In genomic region chr2:210063306-210063705, GRCh38 we compare ENCODE assay signal across 34 cellular contexts.
DNase-seq lines count a peak whose midpoint lies in the region; ATAC-seq, FAIRE-seq and TF ChIP-seq lines count a peak whose summit lies in the region.
"Had no signal": no experiment of that assay in that cellular context is flagged by ENCODE, and none has a peak within 500 bp of the region (broad histone marks: within the 10 kb centered on the region; RNA-seq: fewer than 3 reads in every experiment).

No MANE protein-coding gene starts in this region.

- no peak overlapping the region for H3K4ac ChIP-seq in mesenchymal stem cell (ENCODE audit: low read depth in 1 of 2, low read length in 2 of 2)

- 73% methylated on average over 2 of the region's 2 CpGs for WGBS in HepG2 (ENCODE audit: low lambda C conversion rate)
- no CpG with 5 or more reads among the region's 2 CpGs for WGBS in right lobe of liver (ENCODE audit: insufficient coverage, low coverage, low lambda C conversion rate, missing lambda C conversion rate)
- WGBS in mesenchymal stem cell = 98% methylated on average over 2 of the region's 2 CpGs

- no TSS peak for BruUV-seq in HepG2 (replicated peaks; lab: Mats Ljungman, UMichigan)
- BruUV-seq in OCI-LY7 (replicated peaks; lab: Mats Ljungman, UMichigan) = no TSS peak

- intact Hi-C loops in HepG2 (cut with micrococcal nuclease; ENCODE audit: unreplicated experiment) = no loop called here
- intact Hi-C loops in right lobe of liver (cut with DNase I) = no loop called here
- intact Hi-C loops in OCI-LY7 (cut with micrococcal nuclease; ENCODE audit: unreplicated experiment) = no loop called here
- intact Hi-C loops in tibial artery (cut with DNase I; ENCODE audit: low total_unique reads) = no loop called here

- CTCF ChIA-PET in HepG2 (lab: Yijun Ruan, JAX; ENCODE audit: low intra/inter-chr PET ratio, low total read pairs) = no interaction called here
- CTCF ChIA-PET in OCI-LY7 (lab: Charles Lee; ENCODE audit: unreplicated experiment) = no interaction called here

- H3K9me3 ChIP-seq in HepG2 (ENCODE audit: low read length) = no peaks in the 10 kb centered on the region
- H3K9me3 ChIP-seq in right lobe of liver = no peaks in the 10 kb centered on the region
- H3K9me3 ChIP-seq in DND-41 (ENCODE audit: insufficient read depth, low read length, severe bottlenecking) = no peaks in the 10 kb centered on the region
- H3K9me3 ChIP-seq in OCI-LY7 (ENCODE audit: low read length) = no peaks in the 10 kb centered on the region
- H3K9me3 ChIP-seq in mesenchymal stem cell (ENCODE audit: control insufficient read depth, low read length) = no peaks in the 10 kb centered on the region
- H3K9me3 ChIP-seq in tibial artery = no peaks in the 10 kb centered on the region
- H3K9me3 ChIP-seq: A549, BE2C, Caco-2 had no signal

- no peaks in the 10 kb centered on the region for H3K36me3 ChIP-seq in HepG2 (replicated peaks in 1 of 2; ENCODE audit: control insufficient read depth in 1 of 2, insufficient read depth in 2 of 2, low read length in 2 of 2)
- H3K36me3 ChIP-seq in right lobe of liver = no peaks in the 10 kb centered on the region
- H3K36me3 ChIP-seq in DND-41 (ENCODE audit: insufficient read depth, low read length) = no peaks in the 10 kb centered on the region
- H3K36me3 ChIP-seq in OCI-LY7 (ENCODE audit: insufficient read depth, low read length) = no peaks in the 10 kb centered on the region
- peaks cover 0 to 3% of the 10 kb centered on the region in 2 experiments for H3K36me3 ChIP-seq in mesenchymal stem cell (ENCODE audit: control insufficient read depth in 1 of 2, insufficient read depth in 2 of 2, low read depth in 1 of 2, low read length in 2 of 2)
- peaks cover 25 to 46% (median 25%) of the 10 kb centered on the region in 3 donors for H3K36me3 ChIP-seq in tibial artery
- H3K36me3 ChIP-seq: BE2C had no signal

- H3K23ac ChIP-seq in mesenchymal stem cell (ENCODE audit: low read length in 2 of 2) = no peak overlapping the region

- H3K4me3 ChIP-seq in HepG2 (replicated peaks in 1 of 3; ENCODE audit: insufficient read depth in 1 of 3, low read depth in 2 of 3, low read length in 3 of 3) (no peak overlapping the region), right lobe of liver (no peak overlapping the region), DND-41 (ENCODE audit: low read depth in 1 of 2, low read length in 2 of 2) (no peak overlapping the region), OCI-LY7 (ENCODE audit: low read depth, low read length, poor library complexity, severe bottlenecking) (no peak overlapping the region), mesenchymal stem cell (ENCODE audit: insufficient read depth in 1 of 2, low read depth in 1 of 2, low read length in 2 of 2) (no peak overlapping the region), tibial artery (no peak overlapping the region)
- H3K4me3 ChIP-seq: A549; BLaER1; BLaER1 treated with 17β-estradiol and CSF1 and Interleukin-3, amounts not matched to agents 10 nM and 100 nM had no signal

- H3K18ac ChIP-seq in mesenchymal stem cell (ENCODE audit: low read depth in 1 of 2, low read length in 2 of 2) = no peak overlapping the region

- H3K27me3 ChIP-seq in HepG2 (ENCODE audit: control insufficient read depth in 1 of 2, insufficient read depth in 2 of 2, low read length in 2 of 2) (no peaks in the 10 kb centered on the region), right lobe of liver (no peaks in the 10 kb centered on the region), DND-41 (ENCODE audit: insufficient read depth, low read length, poor library complexity) (no peaks in the 10 kb centered on the region), mesenchymal stem cell (ENCODE audit: control insufficient read depth in 1 of 2, insufficient read depth in 1 of 2, low read length in 2 of 2) (no peaks in the 10 kb centered on the region), tibial artery (no peaks in the 10 kb centered on the region)
- H3K27me3 ChIP-seq: BE2C; BLaER1; BLaER1 treated with 17β-estradiol and CSF1 and Interleukin-3, amounts not matched to agents 10 nM and 100 nM had no signal

- no peak for TF ChIP-seq RAD21 in HepG2 (CRISPR knock-in tag; IDR thresholded peaks at IDR 0.05)

- H3K4me1 ChIP-seq in HepG2 (ENCODE audit: insufficient read depth, low read length) (0 out of 2 replicates have a peak, but pooled peaks cover 9% of the 10 kb centered on the region), right lobe of liver (no peaks in the 10 kb centered on the region), DND-41 (ENCODE audit: insufficient read depth, low read length) (no peaks in the 10 kb centered on the region), OCI-LY7 (ENCODE audit: insufficient read depth, low read length, poor library complexity, severe bottlenecking) (no peaks in the 10 kb centered on the region), mesenchymal stem cell (ENCODE audit: control insufficient read depth, insufficient read depth, low read depth, low read length) (no peaks in the 10 kb centered on the region), tibial artery (no peaks in the 10 kb centered on the region)
- H3K4me1 ChIP-seq: A549, BE2C, BLaER1 had no signal

- H2AFZ ChIP-seq in HepG2 (ENCODE audit: low read length) (no peak overlapping the region), DND-41 (ENCODE audit: low read depth, low read length) (no peak overlapping the region), OCI-LY7 (ENCODE audit: low read length) (no peak overlapping the region), mesenchymal stem cell (ENCODE audit: low read depth, low read length) (no peak overlapping the region)

- peaks cover 1% of the 10 kb centered on the region for H3K79me1 ChIP-seq in mesenchymal stem cell (replicated peaks; ENCODE audit: low read length, poor library complexity, severe bottlenecking)

- FAIRE-seq in HepG2 (lab: Jason Lieb, UNC) = no peak
- FAIRE-seq: A204.1, A549, D721Med had no signal

- H2BK5ac ChIP-seq in mesenchymal stem cell (ENCODE audit: low read depth, low read length, poor library complexity, severe bottlenecking) = no peak overlapping the region

- no peak for TF ChIP-seq EP300 in HepG2 (IDR thresholded peaks at IDR 0.05; ENCODE audit: low read depth in 2 of 2, low read length in 2 of 2)
- no peak for TF ChIP-seq EP300 in HepG2 (CRISPR knock-in tag; IDR thresholded peaks at IDR 0.05; ENCODE audit: borderline replicate concordance)

- H4K8ac ChIP-seq in mesenchymal stem cell (ENCODE audit: low read length) = no peak overlapping the region

- H3K4me2 ChIP-seq in HepG2 (ENCODE audit: low read depth, low read length) (no peak overlapping the region), DND-41 (ENCODE audit: insufficient read depth, low read length) (no peak overlapping the region), OCI-LY7 (ENCODE audit: low read length) (no peak overlapping the region), mesenchymal stem cell (ENCODE audit: low read length, poor library complexity, severe bottlenecking) (no peak overlapping the region)
- H3K4me2 ChIP-seq: A549; BLaER1; BLaER1 treated with 17β-estradiol and CSF1 and Interleukin-3, amounts not matched to agents 10 nM and 100 nM had no signal

- H3K14ac ChIP-seq in mesenchymal stem cell (ENCODE audit: low read length in 2 of 2) = no peak overlapping the region

- in situ Hi-C loops in HepG2 (cut with HindIII; ENCODE audit: extremely low pct_ligation_motif_present, low pct_unique_long_range_greater_than_20kb) = no loop called here

- POLR2A ChIA-PET in HepG2 (lab: Yijun Ruan, JAX) = no interaction called here
- POLR2A ChIA-PET in OCI-LY7 (lab: Charles Lee) = interaction anchor here (1.0 to 2.2 kb wide), 2 partner anchors 13 kb away, joined by 3 to 4 read pairs; no protein-coding TSS in a partner anchor

- H3K27ac ChIP-seq in HepG2 (ENCODE audit: extremely low read length, insufficient read depth, low read length) (no peak overlapping the region), right lobe of liver (no peak overlapping the region), DND-41 (ENCODE audit: low read length) (no peak overlapping the region), OCI-LY7 (ENCODE audit: low read depth, low read length, poor library complexity, severe bottlenecking) (no peak overlapping the region), mesenchymal stem cell (ENCODE audit: low read length, poor library complexity, severe bottlenecking) (no peak overlapping the region), tibial artery (no peak overlapping the region)
- H3K27ac ChIP-seq: 22Rv1; A549; BLaER1; BLaER1 treated with 17β-estradiol and CSF1 and Interleukin-3, amounts not matched to agents 10 nM and 100 nM; C4-2B had no signal

- TF ChIP-seq CTCF in HepG2 (CRISPR knock-in tag; IDR thresholded peaks at IDR 0.05) (no peak), right lobe of liver (IDR thresholded peaks at IDR 0.05) (no peak), DND-41 (IDR thresholded peaks at IDR 0.05; ENCODE audit: borderline replicate concordance, extremely low read depth, low read length, poor library complexity, severe bottlenecking) (no peak), OCI-LY7 (conservative IDR thresholded peaks at IDR 0.05; ENCODE audit: low read length) (0 out of 2 replicates have a peak, but pooled peaks have one; percentile 12), tibial artery (IDR thresholded peaks at IDR 0.05) (no peak)

- H2BK12ac ChIP-seq in mesenchymal stem cell (ENCODE audit: low read length in 2 of 2) = no peak overlapping the region

- no peaks in the 10 kb centered on the region for H3K79me2 ChIP-seq in HepG2 (ENCODE audit: insufficient read depth, low read length)
- H3K79me2 ChIP-seq in DND-41 (ENCODE audit: insufficient read depth, low read length) = no peaks in the 10 kb centered on the region
- H3K79me2 ChIP-seq in OCI-LY7 (ENCODE audit: insufficient read depth, low read depth, low read length) = no peaks in the 10 kb centered on the region

- H4K91ac ChIP-seq in mesenchymal stem cell (ENCODE audit: low read length) = no peak overlapping the region

- H2BK15ac ChIP-seq in mesenchymal stem cell (ENCODE audit: low read depth, poor library complexity, severe bottlenecking) = peak overlapping the region; percentile 28

- H3K9ac ChIP-seq in HepG2 (ENCODE audit: insufficient read depth, low read depth, low read length) (no peak overlapping the region), DND-41 (ENCODE audit: low read depth, low read length) (no peak overlapping the region), mesenchymal stem cell (ENCODE audit: low read length) (no peak overlapping the region)
- H3K9ac ChIP-seq: BLaER1; BLaER1 treated with 17β-estradiol and CSF1 and Interleukin-3, amounts not matched to agents 10 nM and 100 nM had no signal

- H4K20me1 ChIP-seq in HepG2 (ENCODE audit: insufficient read depth, low read length) (no peaks in the 10 kb centered on the region; the same call in 1 of the 2 replicates), DND-41 (ENCODE audit: insufficient read depth, low read length) (no peaks in the 10 kb centered on the region), OCI-LY7 (ENCODE audit: insufficient read depth, low read length) (no peaks in the 10 kb centered on the region)
- H4K20me1 ChIP-seq: BLaER1; BLaER1 treated with 17β-estradiol and CSF1 and Interleukin-3, amounts not matched to agents 10 nM and 100 nM had no signal

- no peak for DNase-seq in HepG2 (ENCODE audit: low spot score)
- no peak for DNase-seq in right lobe of liver
- no peak for DNase-seq in DND-41
- no peak for DNase-seq in OCI-LY7 (ENCODE audit: low spot score)
- no peak for DNase-seq in mesenchymal stem cell
- DNase-seq in tibial artery = no peak
- DNase-seq in DMS153 treated with DMSO at 0.1 percent for 48 hours (lab: John Stamatoyannopoulos, UW; ENCODE audit: unreplicated experiment) = no peak
- DNase-seq: 8988T; ACHN; AML-193; BE2C; C1 segment of cervical spinal cord; Caco-2; Calu3; CD4-positive, alpha-beta memory T cell; CD4-positive, alpha-beta T cell; CD4-positive, CD25-positive, alpha-beta regulatory T cell; CD8-positive, alpha-beta memory T cell; CD8-positive, alpha-beta T cell; COR-L47; DMS 273 treated with DMSO at 0.1 percent for 48 hours; DMS153; DMS53; DMS79; DMS79 treated with DMSO at 0.1 percent for 48 hours; EL had no signal

- no peak overlapping the region for H2BK120ac ChIP-seq in mesenchymal stem cell (ENCODE audit: low read depth, low read length)

- H3K9me2 ChIP-seq in OCI-LY7 (ENCODE audit: insufficient read depth, low read length) = no peaks in the 10 kb centered on the region

- TF ChIP-seq POLR2A in HepG2 (IDR thresholded peaks at IDR 0.05; ENCODE audit: insufficient read depth in 1 of 2, low read depth in 2 of 2, low read length in 2 of 2) (no peak), right lobe of liver (IDR thresholded peaks at IDR 0.05) (no peak)

- H2AK5ac ChIP-seq in mesenchymal stem cell (ENCODE audit: low read length, severe bottlenecking) = no peak overlapping the region

- ATAC-seq in HepG2 = peak; percentile 63
- no peak for ATAC-seq in right lobe of liver
- ATAC-seq in DND-41 (ENCODE audit: insufficient read depth, low read depth) = peak; percentile 27; the same call in 1 of the 3 replicates
- ATAC-seq in GM19463 (IDR thresholded peaks at IDR 0.05; ENCODE audit: unreplicated experiment) = no peak
- ATAC-seq: A549; CD8-positive, alpha-beta T cell had no signal

Comparison
In these comparisons a context has a peak if more than half of its experiments do, and no peak if none do; other contexts are left out.
1. ATAC-seq: peak in HepG2 (single experiment) and DND-41 (single experiment); none in right lobe of liver (0 of 4) and GM19463 (single experiment).